Comparison of ENCODE assay signal across 8 cellular contexts in the genomic region with DNA sequence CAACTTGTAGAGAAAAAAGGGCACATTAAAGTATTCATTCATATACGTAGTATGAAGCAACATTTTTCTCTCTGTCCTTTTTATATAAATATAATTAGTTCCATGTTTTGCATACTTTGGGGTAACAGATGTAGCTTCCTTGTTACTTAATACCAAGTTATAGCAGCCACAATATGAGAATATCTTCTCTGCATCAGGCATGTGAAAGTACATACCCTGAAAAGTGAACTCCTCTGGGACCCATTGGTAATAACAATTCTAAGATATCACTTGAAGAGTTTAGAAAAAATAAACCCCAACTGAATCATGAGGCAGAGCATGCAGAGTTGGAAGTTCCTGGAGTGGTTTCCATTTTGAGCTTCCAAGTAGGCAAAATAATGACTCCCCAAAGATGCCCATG. TPM values are rescaled to one million over a fixed set of nuclear protein-coding genes. Genes with fewer than 3 reads are reported as not detected.
"Had no signal": no experiment of that assay in that cellular context is flagged by ENCODE, and none has a peak within 500 bp of the region (broad histone marks: within the 10 kb centered on the region; RNA-seq: fewer than 3 reads in every experiment).

No MANE protein-coding gene starts in this region.

- DNase-seq: H9, HCEC 1CT, KBM-7 had no signal

- H3K4me3 ChIP-seq: GM23338 had no signal

- ATAC-seq: GM23338, HepG2 had no signal

- H3K27ac ChIP-seq: HL-60 had no signal

RNA-seq across cellular contexts. Expression of gene SOSTDC1, which starts 41.8 kb away (rescaled TPM):
- total RNA-seq: H9, HepG2, HT1080 had no signal
- polyA plus RNA-seq: HepG2, IgD-negative memory B cell had no signal
